1 cellular context compared by ENCODE assay signal in the genomic region with DNA sequence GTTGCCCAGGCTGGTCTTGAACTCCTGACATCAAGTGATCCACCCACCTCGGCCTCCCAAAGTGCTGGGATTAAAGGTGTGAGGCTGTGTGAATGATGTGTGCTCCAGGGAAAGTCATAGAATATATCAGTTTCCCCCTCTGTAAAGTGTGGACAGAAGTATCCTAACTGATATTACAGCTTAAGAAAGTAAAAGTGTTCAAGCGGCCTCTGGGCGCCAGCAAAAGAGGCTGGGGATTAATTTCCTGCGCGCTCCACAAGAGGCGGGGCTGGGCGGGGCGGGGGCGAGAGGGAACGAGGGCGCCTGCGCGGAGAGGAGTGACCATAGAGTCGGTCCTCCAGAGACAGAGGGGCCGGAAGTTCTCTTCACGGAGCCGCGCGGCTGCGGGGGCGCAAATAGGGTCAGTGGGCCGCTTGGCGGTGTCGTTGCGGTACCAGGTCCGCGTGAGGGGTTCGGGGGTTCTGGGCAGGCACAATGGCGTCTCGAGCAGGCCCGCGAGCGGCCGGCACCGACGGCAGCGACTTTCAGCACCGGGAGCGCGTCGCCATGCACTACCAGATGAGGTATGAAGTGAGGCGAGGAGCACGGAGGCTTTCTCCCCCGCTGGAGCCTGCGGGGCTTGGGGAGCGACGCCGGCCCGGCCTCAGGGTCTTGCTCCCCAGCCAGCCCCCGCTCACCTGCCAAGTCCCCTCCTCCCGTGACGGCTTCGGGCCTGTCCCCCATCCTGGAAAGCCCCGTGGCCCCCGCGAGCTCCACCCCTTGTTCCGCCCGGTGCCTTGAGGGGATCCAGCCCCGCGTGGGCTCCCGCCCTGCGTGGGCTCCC.
TF ChIP-seq lines count a peak whose summit lies in the region.

A gene (plus strand): TSS at position 362 of the 823 bp plus-strand sequence. CDS start 113 bp downstream, at position 475.

TF ChIP-seq in K562, 482 proteins besides CTCF, POLR2A, EP300 and RAD21 (continued from another document and continues in another):
- TF ChIP-seq, protein P1, sequence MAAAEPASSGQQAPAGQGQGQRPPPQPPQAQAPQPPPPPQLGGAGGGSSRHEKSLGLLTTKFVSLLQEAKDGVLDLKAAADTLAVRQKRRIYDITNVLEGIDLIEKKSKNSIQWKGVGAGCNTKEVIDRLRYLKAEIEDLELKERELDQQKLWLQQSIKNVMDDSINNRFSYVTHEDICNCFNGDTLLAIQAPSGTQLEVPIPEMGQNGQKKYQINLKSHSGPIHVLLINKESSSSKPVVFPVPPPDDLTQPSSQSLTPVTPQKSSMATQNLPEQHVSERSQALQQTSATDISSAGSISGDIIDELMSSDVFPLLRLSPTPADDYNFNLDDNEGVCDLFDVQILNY (CRISPR knock-in tag; IDR thresholded peaks at IDR 0.05) = peak; percentile 82; the same call in 1 of the 2 replicates
- no peak for TF ChIP-seq RFX5 (IDR thresholded peaks at IDR 0.05; ENCODE audit: low read depth, low read length)
- TF ChIP-seq TAF9B (IDR thresholded peaks at IDR 0.05; ENCODE audit: partially characterized antibody) = peak; percentile 94
- no peak for TF ChIP-seq NFE2 (IDR thresholded peaks at IDR 0.05; ENCODE audit: low read depth)
- TF ChIP-seq GABPB1 (CRISPR knock-in tag; IDR thresholded peaks at IDR 0.05) = peak; percentile 97
- TF ChIP-seq EGR1 (conservative IDR thresholded peaks at IDR 0.05) = peak; percentile 98
- TF ChIP-seq ZNF12 (CRISPR knock-in tag; IDR thresholded peaks at IDR 0.05) = no peak
- TF ChIP-seq HDAC1 (IDR thresholded peaks at IDR 0.05) = peak in 1 of 2 experiments; percentile 91; a peak in 2 of 4 replicates
- TF ChIP-seq, protein P2, sequence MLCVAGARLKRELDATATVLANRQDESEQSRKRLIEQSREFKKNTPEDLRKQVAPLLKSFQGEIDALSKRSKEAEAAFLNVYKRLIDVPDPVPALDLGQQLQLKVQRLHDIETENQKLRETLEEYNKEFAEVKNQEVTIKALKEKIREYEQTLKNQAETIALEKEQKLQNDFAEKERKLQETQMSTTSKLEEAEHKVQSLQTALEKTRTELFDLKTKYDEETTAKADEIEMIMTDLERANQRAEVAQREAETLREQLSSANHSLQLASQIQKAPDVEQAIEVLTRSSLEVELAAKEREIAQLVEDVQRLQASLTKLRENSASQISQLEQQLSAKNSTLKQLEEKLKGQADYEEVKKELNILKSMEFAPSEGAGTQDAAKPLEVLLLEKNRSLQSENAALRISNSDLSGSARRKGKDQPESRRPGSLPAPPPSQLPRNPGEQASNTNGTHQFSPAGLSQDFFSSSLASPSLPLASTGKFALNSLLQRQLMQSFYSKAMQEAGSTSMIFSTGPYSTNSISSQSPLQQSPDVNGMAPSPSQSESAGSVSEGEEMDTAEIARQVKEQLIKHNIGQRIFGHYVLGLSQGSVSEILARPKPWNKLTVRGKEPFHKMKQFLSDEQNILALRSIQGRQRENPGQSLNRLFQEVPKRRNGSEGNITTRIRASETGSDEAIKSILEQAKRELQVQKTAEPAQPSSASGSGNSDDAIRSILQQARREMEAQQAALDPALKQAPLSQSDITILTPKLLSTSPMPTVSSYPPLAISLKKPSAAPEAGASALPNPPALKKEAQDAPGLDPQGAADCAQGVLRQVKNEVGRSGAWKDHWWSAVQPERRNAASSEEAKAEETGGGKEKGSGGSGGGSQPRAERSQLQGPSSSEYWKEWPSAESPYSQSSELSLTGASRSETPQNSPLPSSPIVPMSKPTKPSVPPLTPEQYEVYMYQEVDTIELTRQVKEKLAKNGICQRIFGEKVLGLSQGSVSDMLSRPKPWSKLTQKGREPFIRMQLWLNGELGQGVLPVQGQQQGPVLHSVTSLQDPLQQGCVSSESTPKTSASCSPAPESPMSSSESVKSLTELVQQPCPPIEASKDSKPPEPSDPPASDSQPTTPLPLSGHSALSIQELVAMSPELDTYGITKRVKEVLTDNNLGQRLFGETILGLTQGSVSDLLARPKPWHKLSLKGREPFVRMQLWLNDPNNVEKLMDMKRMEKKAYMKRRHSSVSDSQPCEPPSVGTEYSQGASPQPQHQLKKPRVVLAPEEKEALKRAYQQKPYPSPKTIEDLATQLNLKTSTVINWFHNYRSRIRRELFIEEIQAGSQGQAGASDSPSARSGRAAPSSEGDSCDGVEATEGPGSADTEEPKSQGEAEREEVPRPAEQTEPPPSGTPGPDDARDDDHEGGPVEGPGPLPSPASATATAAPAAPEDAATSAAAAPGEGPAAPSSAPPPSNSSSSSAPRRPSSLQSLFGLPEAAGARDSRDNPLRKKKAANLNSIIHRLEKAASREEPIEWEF (CRISPR knock-in tag; IDR thresholded peaks at IDR 0.05) = 0 out of 2 replicates have a peak, but pooled peaks have one; percentile 27
- peak; percentile 76 for TF ChIP-seq HCFC1 (IDR thresholded peaks at IDR 0.05; ENCODE audit: low read depth, low read length)
- TF ChIP-seq, protein P3, sequence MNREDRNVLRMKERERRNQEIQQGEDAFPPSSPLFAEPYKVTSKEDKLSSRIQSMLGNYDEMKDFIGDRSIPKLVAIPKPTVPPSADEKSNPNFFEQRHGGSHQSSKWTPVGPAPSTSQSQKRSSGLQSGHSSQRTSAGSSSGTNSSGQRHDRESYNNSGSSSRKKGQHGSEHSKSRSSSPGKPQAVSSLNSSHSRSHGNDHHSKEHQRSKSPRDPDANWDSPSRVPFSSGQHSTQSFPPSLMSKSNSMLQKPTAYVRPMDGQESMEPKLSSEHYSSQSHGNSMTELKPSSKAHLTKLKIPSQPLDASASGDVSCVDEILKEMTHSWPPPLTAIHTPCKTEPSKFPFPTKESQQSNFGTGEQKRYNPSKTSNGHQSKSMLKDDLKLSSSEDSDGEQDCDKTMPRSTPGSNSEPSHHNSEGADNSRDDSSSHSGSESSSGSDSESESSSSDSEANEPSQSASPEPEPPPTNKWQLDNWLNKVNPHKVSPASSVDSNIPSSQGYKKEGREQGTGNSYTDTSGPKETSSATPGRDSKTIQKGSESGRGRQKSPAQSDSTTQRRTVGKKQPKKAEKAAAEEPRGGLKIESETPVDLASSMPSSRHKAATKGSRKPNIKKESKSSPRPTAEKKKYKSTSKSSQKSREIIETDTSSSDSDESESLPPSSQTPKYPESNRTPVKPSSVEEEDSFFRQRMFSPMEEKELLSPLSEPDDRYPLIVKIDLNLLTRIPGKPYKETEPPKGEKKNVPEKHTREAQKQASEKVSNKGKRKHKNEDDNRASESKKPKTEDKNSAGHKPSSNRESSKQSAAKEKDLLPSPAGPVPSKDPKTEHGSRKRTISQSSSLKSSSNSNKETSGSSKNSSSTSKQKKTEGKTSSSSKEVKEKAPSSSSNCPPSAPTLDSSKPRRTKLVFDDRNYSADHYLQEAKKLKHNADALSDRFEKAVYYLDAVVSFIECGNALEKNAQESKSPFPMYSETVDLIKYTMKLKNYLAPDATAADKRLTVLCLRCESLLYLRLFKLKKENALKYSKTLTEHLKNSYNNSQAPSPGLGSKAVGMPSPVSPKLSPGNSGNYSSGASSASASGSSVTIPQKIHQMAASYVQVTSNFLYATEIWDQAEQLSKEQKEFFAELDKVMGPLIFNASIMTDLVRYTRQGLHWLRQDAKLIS (CRISPR knock-in tag; IDR thresholded peaks at IDR 0.05) = peak; percentile 81; the same call in 1 of the 2 replicates
- TF ChIP-seq RBBP5 (IDR thresholded peaks at IDR 0.05; ENCODE audit: borderline replicate concordance, insufficient read depth, low read length, poor library complexity, severe bottlenecking) = peak; percentile 98
- peak; percentile 94; the same call in 1 of the 2 replicates for TF ChIP-seq FOXK1 (CRISPR knock-in tag; IDR thresholded peaks at IDR 0.05; ENCODE audit: borderline replicate concordance)
- TF ChIP-seq SREBF2 (CRISPR knock-in tag; IDR thresholded peaks at IDR 0.05) = 0 out of 2 replicates have a peak, but pooled peaks have one; percentile 21
- TF ChIP-seq GTF2A2 (tag; IDR thresholded peaks at IDR 0.05) = peak; percentile 63
- TF ChIP-seq, protein P4, sequence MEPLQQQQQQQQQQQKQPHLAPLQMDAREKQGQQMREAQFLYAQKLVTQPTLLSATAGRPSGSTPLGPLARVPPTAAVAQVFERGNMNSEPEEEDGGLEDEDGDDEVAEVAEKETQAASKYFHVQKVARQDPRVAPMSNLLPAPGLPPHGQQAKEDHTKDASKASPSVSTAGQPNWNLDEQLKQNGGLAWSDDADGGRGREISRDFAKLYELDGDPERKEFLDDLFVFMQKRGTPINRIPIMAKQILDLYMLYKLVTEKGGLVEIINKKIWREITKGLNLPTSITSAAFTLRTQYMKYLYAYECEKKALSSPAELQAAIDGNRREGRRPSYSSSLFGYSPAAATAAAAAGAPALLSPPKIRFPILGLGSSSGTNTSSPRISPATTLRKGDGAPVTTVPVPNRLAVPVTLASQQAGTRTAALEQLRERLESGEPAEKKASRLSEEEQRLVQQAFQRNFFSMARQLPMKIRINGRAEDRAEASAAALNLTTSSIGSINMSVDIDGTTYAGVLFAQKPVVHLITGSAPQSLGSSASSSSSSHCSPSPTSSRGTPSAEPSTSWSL (CRISPR knock-in tag; IDR thresholded peaks at IDR 0.05; ENCODE audit: borderline replicate concordance) = 0 out of 2 replicates have a peak, but pooled peaks have one; percentile 62
- no peak for TF ChIP-seq TRIM24 (IDR thresholded peaks at IDR 0.05)
- no peak for TF ChIP-seq ZNF436 (CRISPR knock-in tag; IDR thresholded peaks at IDR 0.05)
- TF ChIP-seq HSF4 (CRISPR knock-in tag; IDR thresholded peaks at IDR 0.05; ENCODE audit: borderline replicate concordance) = no peak
- TF ChIP-seq GATA2 (CRISPR knock-in tag; IDR thresholded peaks at IDR 0.05) = no peak
- no peak for TF ChIP-seq GATAD2B (IDR thresholded peaks at IDR 0.05; ENCODE audit: borderline replicate concordance)
- no peak for TF ChIP-seq ZNF274 (IDR thresholded peaks at IDR 0.05; ENCODE audit: borderline replicate concordance, low read depth, low read length)
- TF ChIP-seq, protein P5, sequence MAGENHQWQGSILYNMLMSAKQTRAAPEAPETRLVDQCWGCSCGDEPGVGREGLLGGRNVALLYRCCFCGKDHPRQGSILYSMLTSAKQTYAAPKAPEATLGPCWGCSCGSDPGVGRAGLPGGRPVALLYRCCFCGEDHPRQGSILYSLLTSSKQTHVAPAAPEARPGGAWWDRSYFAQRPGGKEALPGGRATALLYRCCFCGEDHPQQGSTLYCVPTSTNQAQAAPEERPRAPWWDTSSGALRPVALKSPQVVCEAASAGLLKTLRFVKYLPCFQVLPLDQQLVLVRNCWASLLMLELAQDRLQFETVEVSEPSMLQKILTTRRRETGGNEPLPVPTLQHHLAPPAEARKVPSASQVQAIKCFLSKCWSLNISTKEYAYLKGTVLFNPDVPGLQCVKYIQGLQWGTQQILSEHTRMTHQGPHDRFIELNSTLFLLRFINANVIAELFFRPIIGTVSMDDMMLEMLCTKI (IDR thresholded peaks at IDR 0.05; ENCODE audit: partially characterized antibody) = no peak
- TF ChIP-seq, protein P6, sequence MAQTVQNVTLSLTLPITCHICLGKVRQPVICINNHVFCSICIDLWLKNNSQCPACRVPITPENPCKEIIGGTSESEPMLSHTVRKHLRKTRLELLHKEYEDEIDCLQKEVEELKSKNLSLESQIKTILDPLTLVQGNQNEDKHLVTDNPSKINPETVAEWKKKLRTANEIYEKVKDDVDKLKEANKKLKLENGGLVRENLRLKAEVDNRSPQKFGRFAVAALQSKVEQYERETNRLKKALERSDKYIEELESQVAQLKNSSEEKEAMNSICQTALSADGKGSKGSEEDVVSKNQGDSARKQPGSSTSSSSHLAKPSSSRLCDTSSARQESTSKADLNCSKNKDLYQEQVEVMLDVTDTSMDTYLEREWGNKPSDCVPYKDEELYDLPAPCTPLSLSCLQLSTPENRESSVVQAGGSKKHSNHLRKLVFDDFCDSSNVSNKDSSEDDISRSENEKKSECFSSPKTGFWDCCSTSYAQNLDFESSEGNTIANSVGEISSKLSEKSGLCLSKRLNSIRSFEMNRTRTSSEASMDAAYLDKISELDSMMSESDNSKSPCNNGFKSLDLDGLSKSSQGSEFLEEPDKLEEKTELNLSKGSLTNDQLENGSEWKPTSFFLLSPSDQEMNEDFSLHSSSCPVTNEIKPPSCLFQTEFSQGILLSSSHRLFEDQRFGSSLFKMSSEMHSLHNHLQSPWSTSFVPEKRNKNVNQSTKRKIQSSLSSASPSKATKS (CRISPR knock-in tag; IDR thresholded peaks at IDR 0.05) = no peak
- TF ChIP-seq, protein P7, sequence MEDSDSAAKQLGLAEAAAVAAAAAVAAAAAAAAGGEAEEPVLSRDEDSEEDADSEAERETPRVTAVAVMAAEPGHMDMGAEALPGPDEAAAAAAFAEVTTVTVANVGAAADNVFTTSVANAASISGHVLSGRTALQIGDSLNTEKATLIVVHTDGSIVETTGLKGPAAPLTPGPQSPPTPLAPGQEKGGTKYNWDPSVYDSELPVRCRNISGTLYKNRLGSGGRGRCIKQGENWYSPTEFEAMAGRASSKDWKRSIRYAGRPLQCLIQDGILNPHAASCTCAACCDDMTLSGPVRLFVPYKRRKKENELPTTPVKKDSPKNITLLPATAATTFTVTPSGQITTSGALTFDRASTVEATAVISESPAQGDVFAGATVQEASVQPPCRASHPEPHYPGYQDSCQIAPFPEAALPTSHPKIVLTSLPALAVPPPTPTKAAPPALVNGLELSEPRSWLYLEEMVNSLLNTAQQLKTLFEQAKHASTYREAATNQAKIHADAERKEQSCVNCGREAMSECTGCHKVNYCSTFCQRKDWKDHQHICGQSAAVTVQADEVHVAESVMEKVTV (CRISPR knock-in tag; IDR thresholded peaks at IDR 0.05) = no peak
- TF ChIP-seq ZNF431 (CRISPR knock-in tag; IDR thresholded peaks at IDR 0.05) = peak; percentile 58
- no peak for TF ChIP-seq MCM2 (IDR thresholded peaks at IDR 0.05; ENCODE audit: low read depth)
- peak; percentile 98 for TF ChIP-seq PHF8 (IDR thresholded peaks at IDR 0.05; ENCODE audit: borderline replicate concordance, low read length)
- TF ChIP-seq, protein P8, sequence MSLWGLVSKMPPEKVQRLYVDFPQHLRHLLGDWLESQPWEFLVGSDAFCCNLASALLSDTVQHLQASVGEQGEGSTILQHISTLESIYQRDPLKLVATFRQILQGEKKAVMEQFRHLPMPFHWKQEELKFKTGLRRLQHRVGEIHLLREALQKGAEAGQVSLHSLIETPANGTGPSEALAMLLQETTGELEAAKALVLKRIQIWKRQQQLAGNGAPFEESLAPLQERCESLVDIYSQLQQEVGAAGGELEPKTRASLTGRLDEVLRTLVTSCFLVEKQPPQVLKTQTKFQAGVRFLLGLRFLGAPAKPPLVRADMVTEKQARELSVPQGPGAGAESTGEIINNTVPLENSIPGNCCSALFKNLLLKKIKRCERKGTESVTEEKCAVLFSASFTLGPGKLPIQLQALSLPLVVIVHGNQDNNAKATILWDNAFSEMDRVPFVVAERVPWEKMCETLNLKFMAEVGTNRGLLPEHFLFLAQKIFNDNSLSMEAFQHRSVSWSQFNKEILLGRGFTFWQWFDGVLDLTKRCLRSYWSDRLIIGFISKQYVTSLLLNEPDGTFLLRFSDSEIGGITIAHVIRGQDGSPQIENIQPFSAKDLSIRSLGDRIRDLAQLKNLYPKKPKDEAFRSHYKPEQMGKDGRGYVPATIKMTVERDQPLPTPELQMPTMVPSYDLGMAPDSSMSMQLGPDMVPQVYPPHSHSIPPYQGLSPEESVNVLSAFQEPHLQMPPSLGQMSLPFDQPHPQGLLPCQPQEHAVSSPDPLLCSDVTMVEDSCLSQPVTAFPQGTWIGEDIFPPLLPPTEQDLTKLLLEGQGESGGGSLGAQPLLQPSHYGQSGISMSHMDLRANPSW (CRISPR knock-in tag; IDR thresholded peaks at IDR 0.05) = peak; percentile 15; the same call in 1 of the 2 replicates
- TF ChIP-seq ZNF551 (CRISPR knock-in tag; IDR thresholded peaks at IDR 0.05) = no peak
- TF ChIP-seq ZNF561 (CRISPR knock-in tag; conservative IDR thresholded peaks at IDR 0.05) = no peak
- TF ChIP-seq BHLHE40 (IDR thresholded peaks at IDR 0.05; ENCODE audit: low read length) = no peak
- TF ChIP-seq TAF7 (tag; IDR thresholded peaks at IDR 0.05) = peak; percentile 93
